Comparison of ENCODE assay signal across 13 cellular contexts in genomic region chr11:44868021-44868420, GRCh38.
"Had no signal": no experiment of that assay in that cellular context is flagged by ENCODE, and none has a peak within 500 bp of the region (broad histone marks: within the 10 kb centered on the region; RNA-seq: fewer than 3 reads in every experiment).

No MANE protein-coding gene starts in this region.

- H3K4me1 ChIP-seq: colonic mucosa, gastrocnemius medialis, parathyroid adenoma had no signal

- H3K4me3 ChIP-seq: ascending aorta, cardiac muscle cell, colonic mucosa, gastrocnemius medialis, smooth muscle cell, tibial artery had no signal

- H3K9ac ChIP-seq: parathyroid adenoma had no signal

- DNase-seq: activated CD4-positive, alpha-beta T cell treated with anti-CD3 and anti-CD28 coated beads for 4 hours; activated CD8-positive, alpha-beta memory T cell treated with anti-CD3 and anti-CD28 coated beads, Interleukin-2, amount 50 U/mL, for 4 hours; activated CD8-positive, alpha-beta T cell treated with anti-CD3 and anti-CD28 coated beads for 36 hours; activated naive CD8-positive, alpha-beta T cell treated with anti-CD3 and anti-CD28 coated beads, Interleukin-2, amount 10 ng/mL, durations not matched to agents 7 days and 5 days; colonic mucosa; gastrocnemius medialis; mesendoderm; tibial artery had no signal

- H3K27me3 ChIP-seq: ascending aorta, cardiac muscle cell, colonic mucosa, gastrocnemius medialis, tibial artery had no signal

- H3K9me3 ChIP-seq: ascending aorta, colonic mucosa, gastrocnemius medialis, tibial artery had no signal

- H3K27ac ChIP-seq: ascending aorta, cardiac muscle cell, colonic mucosa, gastrocnemius medialis, parathyroid adenoma, tibial artery, VCaP had no signal

- H3K36me3 ChIP-seq: ascending aorta, cardiac muscle cell, colonic mucosa, gastrocnemius medialis, tibial artery had no signal
